In the genomic region with DNA sequence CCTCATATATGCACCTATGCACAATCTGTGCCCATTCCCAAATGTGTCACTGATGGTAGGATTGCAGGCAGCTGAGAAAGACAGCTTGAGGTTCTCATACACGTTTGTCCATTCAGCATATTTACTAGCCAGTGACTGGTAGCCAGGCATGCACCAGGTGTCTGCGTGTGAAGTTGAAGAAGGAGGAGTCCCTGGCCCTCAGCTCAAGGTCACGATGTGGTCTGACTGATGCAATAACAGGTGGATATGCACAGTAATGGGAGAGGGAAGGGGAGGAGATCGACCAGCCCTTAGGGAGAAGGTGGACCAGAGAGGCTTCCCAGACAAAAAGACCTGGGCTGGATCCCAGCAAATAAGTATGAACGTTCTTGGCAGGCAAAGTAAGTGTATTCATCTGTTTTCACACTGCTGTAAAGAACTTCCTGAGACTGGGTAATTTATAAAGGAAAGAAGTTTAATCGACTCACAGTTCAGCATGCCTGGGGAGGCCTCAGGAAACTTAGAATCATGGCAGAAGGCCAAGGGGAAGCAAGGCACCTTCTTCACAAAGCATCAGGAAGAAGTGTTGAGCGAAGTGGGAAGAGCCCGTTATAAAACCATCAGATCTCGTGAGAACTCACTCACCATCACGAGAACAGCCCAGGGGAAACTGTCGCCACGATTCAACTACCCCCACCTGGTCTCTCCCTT, we compare ENCODE assay signal across 16 cellular contexts.
"Had no signal": no experiment of that assay in that cellular context is flagged by ENCODE, and none has a peak within 500 bp of the region (broad histone marks: within the 10 kb centered on the region; RNA-seq: fewer than 3 reads in every experiment).

No MANE protein-coding gene starts in this region.

- H3K36me3 ChIP-seq: breast epithelium, gastroesophageal sphincter, pancreas, stomach, thoracic aorta, uterus had no signal

- H3K36me3 Mint-ChIP-seq: activated naive CD8-positive, alpha-beta T cell treated with anti-CD3 and anti-CD28 coated beads, Interleukin-2, amount 10 ng/mL, durations not matched to agents 7 days and 5 days had no signal

- H3K27ac Mint-ChIP-seq: activated CD8-positive, alpha-beta T cell treated with anti-CD3 and anti-CD28 coated beads, Interleukin-2, amount 10 ng/mL, durations not matched to agents 7 days and 5 days; activated naive CD8-positive, alpha-beta T cell treated with anti-CD3 and anti-CD28 coated beads, Interleukin-2, amount 10 ng/mL, durations not matched to agents 7 days and 5 days had no signal

- ATAC-seq: activated CD8-positive, alpha-beta T cell treated with anti-CD3 and anti-CD28 coated beads, Interleukin-2, amount 10 ng/mL, durations not matched to agents 7 days and 5 days; gastroesophageal sphincter; pancreas had no signal

- H3K27me3 ChIP-seq: breast epithelium, gastroesophageal sphincter, hepatocyte, pancreas, stomach, uterus had no signal

- H3K9me3 ChIP-seq: pancreas, thoracic aorta, uterus had no signal

- H3K9me3 Mint-ChIP-seq: activated naive CD8-positive, alpha-beta T cell treated with anti-CD3 and anti-CD28 coated beads, Interleukin-2, amount 10 ng/mL, durations not matched to agents 7 days and 5 days had no signal

- H3K4me3 Mint-ChIP-seq: activated CD8-positive, alpha-beta T cell treated with anti-CD3 and anti-CD28 coated beads, Interleukin-2, amount 10 ng/mL, durations not matched to agents 7 days and 5 days; activated naive CD8-positive, alpha-beta T cell treated with anti-CD3 and anti-CD28 coated beads, Interleukin-2, amount 10 ng/mL, durations not matched to agents 7 days and 5 days had no signal

- H3K27ac ChIP-seq: breast epithelium, gastroesophageal sphincter, hepatocyte, pancreas, stomach, thoracic aorta, uterus had no signal

- H3K4me1 ChIP-seq: breast epithelium, gastroesophageal sphincter, pancreas, stomach, uterus had no signal

- H2AFZ ChIP-seq: hepatocyte had no signal

- H3K4me3 ChIP-seq: breast epithelium, gastroesophageal sphincter, hepatocyte, pancreas, stomach, thoracic aorta, uterus had no signal

- DNase-seq: activated CD4-positive, alpha-beta T cell treated with anti-CD3 and anti-CD28 coated beads for 48 hours; activated CD8-positive, alpha-beta memory T cell treated with anti-CD3 and anti-CD28 coated beads, Interleukin-2, amount 50 U/mL, for 48 hours; activated CD8-positive, alpha-beta T cell treated with anti-CD3 and anti-CD28 coated beads, Interleukin-2, amount 10 ng/mL, durations not matched to agents 7 days and 5 days; activated naive CD8-positive, alpha-beta T cell treated with anti-CD3 and anti-CD28 coated beads, Interleukin-2, amount 10 ng/mL, durations not matched to agents 7 days and 5 days; aorta; kidney; pancreas; retina; small intestine; stomach; T1000; uterus had no signal

- H3K79me2 ChIP-seq: hepatocyte had no signal

- H3K4me2 ChIP-seq: hepatocyte had no signal
